Comparison of ENCODE assay signal across 15 cellular contexts in genomic region chr7:102119213-102119651, GRCh38.
DNase-seq lines count a peak whose midpoint lies in the region; TF ChIP-seq lines count a peak whose summit lies in the region.
"Had no signal": no experiment of that assay in that cellular context is flagged by ENCODE, and none has a peak within 500 bp of the region (broad histone marks: within the 10 kb centered on the region; RNA-seq: fewer than 3 reads in every experiment).

No MANE protein-coding gene starts in this region.

- intact Hi-C loops in tibial artery (cut with DNase I; ENCODE audit: low total_unique reads), result no loop called here

- no peaks in the 10 kb centered on the region for H3K27me3 ChIP-seq in SK-N-SH (ENCODE audit: insufficient read depth)
- no peaks in the 10 kb centered on the region for H3K27me3 ChIP-seq in tibial nerve
- H3K27me3 ChIP-seq in tibial artery, result no peaks in the 10 kb centered on the region
- H3K27me3 ChIP-seq: pancreas had no signal

- WGBS in SK-N-SH (ENCODE audit: low lambda C conversion rate), result 82% methylated on average over 14 of the region's 14 CpGs
- WGBS in tibial nerve, 2 donors, result 45 to 47% methylated on average over 14 of the region's 14 CpGs

- DNase-seq in SK-N-SH, result no peak
- peak; percentile 68 for DNase-seq in fibroblast of villous mesenchyme (ENCODE audit: low read depth)
- peak; percentile 72 for DNase-seq in midbrain (lab: John Stamatoyannopoulos, UW)
- DNase-seq in tibial nerve (ENCODE audit: low spot score in 2 of 2), result peak in 1 of 2 donors; percentile 30
- no peak for DNase-seq in OCI-M1 (lab: John Stamatoyannopoulos, UW)
- no peak for DNase-seq in tibial artery
- DNase-seq in NCI-H748 (lab: John Stamatoyannopoulos, UW; ENCODE audit: unreplicated experiment), result no peak
- DNase-seq: activated CD4-positive, alpha-beta T cell treated with anti-CD3 and anti-CD28 coated beads for 48 hours; CD4-positive, alpha-beta T cell; mesenchymal stem cell; NCI-H2081; NCI-H774; pancreas; RPMI8226 had no signal

- peak in 1 of 2 donors; percentile 54 for TF ChIP-seq POLR2A in tibial nerve (IDR thresholded peaks at IDR 0.05)

- H3K9me2 ChIP-seq in SK-N-SH, result no peaks in the 10 kb centered on the region

- CTCF ChIA-PET in SK-N-SH (lab: Yijun Ruan, JAX), result interaction anchor here (0.7 to 1.3 kb wide), 3 partner anchors 10 to 71 kb away, joined by 3 read pairs; no protein-coding TSS in a partner anchor

- TF ChIP-seq CTCF in SK-N-SH (IDR thresholded peaks at IDR 0.05) (no peak), fibroblast of villous mesenchyme (IDR thresholded peaks at IDR 0.05; ENCODE audit: insufficient read depth, low read depth, low read length) (no peak), tibial nerve (IDR thresholded peaks at IDR 0.05) (no peak), tibial artery (IDR thresholded peaks at IDR 0.05) (no peak)

- 0 out of 2 replicates have a peak, but pooled peaks have one; percentile 6 for TF ChIP-seq RAD21 in SK-N-SH (IDR thresholded peaks at IDR 0.05; ENCODE audit: low read length)

- no peak for TF ChIP-seq EP300 in SK-N-SH (IDR thresholded peaks at IDR 0.05; ENCODE audit: borderline replicate concordance in 1 of 2, low read depth in 1 of 2, low read length in 1 of 2)
- TF ChIP-seq EP300 in tibial nerve (IDR thresholded peaks at IDR 0.05), result peak; percentile 87 to 92

- no peaks in the 10 kb centered on the region for H3K9me3 ChIP-seq in SK-N-SH
- H3K9me3 ChIP-seq in tibial nerve, result peaks cover 0 to 7% (median 0%) of the 10 kb centered on the region in 4 donors
- no peaks in the 10 kb centered on the region for H3K9me3 ChIP-seq in tibial artery
- H3K9me3 ChIP-seq: pancreas, thoracic aorta had no signal

- H3K4me3 ChIP-seq in SK-N-SH (ENCODE audit: low read depth in 2 of 2, low read length in 1 of 2), result no peak overlapping the region
- no peak overlapping the region for H3K4me3 ChIP-seq in fibroblast of villous mesenchyme (ENCODE audit: low read depth, low read length)
- H3K4me3 ChIP-seq in tibial nerve, result no peak overlapping the region
- no peak overlapping the region for H3K4me3 ChIP-seq in tibial artery
- H3K4me3 ChIP-seq: pancreas, thoracic aorta had no signal

- no peak overlapping the region; a peak in 1 of 4 replicates for H3K27ac ChIP-seq in SK-N-SH (ENCODE audit: low read depth in 2 of 2, low read length in 1 of 2)
- H3K27ac ChIP-seq in tibial nerve, result peak overlapping the region; percentile 63 to 93 (median 88)
- no peak overlapping the region for H3K27ac ChIP-seq in tibial artery
- H3K27ac ChIP-seq: thoracic aorta had no signal

- peaks cover 9% of the 10 kb centered on the region for H3F3A ChIP-seq in SK-N-SH (replicated peaks; ENCODE audit: insufficient read depth)

- H3K9ac ChIP-seq in SK-N-SH, result no peak overlapping the region

- POLR2A ChIA-PET in SK-N-SH (lab: Yijun Ruan, JAX), result no interaction called here

- H3K4me2 ChIP-seq in SK-N-SH, result no peak overlapping the region

- no peak overlapping the region for H2AFZ ChIP-seq in SK-N-SH (ENCODE audit: low read depth)

- H3K36me3 ChIP-seq in SK-N-SH (replicated peaks in 1 of 2; ENCODE audit: control insufficient read depth in 1 of 2, insufficient read depth in 2 of 2, low read length in 1 of 2), result peaks cover 10 to 21% of the 10 kb centered on the region in 2 experiments
- peaks cover 0 to 28% (median 0%) of the 10 kb centered on the region in 3 donors for H3K36me3 ChIP-seq in tibial nerve
- peaks cover 16 to 23% (median 22%) of the 10 kb centered on the region in 3 donors for H3K36me3 ChIP-seq in tibial artery

- no peaks in the 10 kb centered on the region for H4K20me1 ChIP-seq in SK-N-SH (ENCODE audit: insufficient read depth)

- peaks cover 16% of the 10 kb centered on the region for H3K79me2 ChIP-seq in SK-N-SH (ENCODE audit: insufficient read depth)

- H3K4me1 ChIP-seq in SK-N-SH (ENCODE audit: control insufficient read depth in 1 of 2, insufficient read depth in 2 of 2, low read depth in 1 of 2, low read length in 1 of 2) (peaks cover 16 to 27% of the 10 kb centered on the region in 2 experiments; a peak in 3 of 4 replicates), tibial nerve (peaks cover 0 to 55% (median 14%) of the 10 kb centered on the region in 4 donors), tibial artery (no peaks in the 10 kb centered on the region)

TF ChIP-seq in SK-N-SH, 30 proteins besides CTCF, POLR2A, EP300 and RAD21:
- TF ChIP-seq ZBTB33 (IDR thresholded peaks at IDR 0.05; ENCODE audit: borderline replicate concordance, low read depth), result no peak
- no peak for TF ChIP-seq SIN3A (IDR thresholded peaks at IDR 0.05; ENCODE audit: borderline replicate concordance, low read depth, low read length)
- TF ChIP-seq, protein P1, sequence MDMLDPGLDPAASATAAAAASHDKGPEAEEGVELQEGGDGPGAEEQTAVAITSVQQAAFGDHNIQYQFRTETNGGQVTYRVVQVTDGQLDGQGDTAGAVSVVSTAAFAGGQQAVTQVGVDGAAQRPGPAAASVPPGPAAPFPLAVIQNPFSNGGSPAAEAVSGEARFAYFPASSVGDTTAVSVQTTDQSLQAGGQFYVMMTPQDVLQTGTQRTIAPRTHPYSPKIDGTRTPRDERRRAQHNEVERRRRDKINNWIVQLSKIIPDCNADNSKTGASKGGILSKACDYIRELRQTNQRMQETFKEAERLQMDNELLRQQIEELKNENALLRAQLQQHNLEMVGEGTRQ (IDR thresholded peaks at IDR 0.05; ENCODE audit: borderline replicate concordance, low read depth, low read length), result no peak
- no peak for TF ChIP-seq USF1 (IDR thresholded peaks at IDR 0.05; ENCODE audit: borderline replicate concordance, low read depth)
- TF ChIP-seq PBX3 (IDR thresholded peaks at IDR 0.05), result no peak

Comparison
In these comparisons a context has a peak if more than half of its experiments do, and no peak if none do; other contexts are left out.
1. DNase-seq: peak in fibroblast of villous mesenchyme (single experiment) and midbrain (single experiment); none in SK-N-SH (single experiment), OCI-M1 (single experiment), tibial artery (0 of 2) and NCI-H748 (single experiment).
2. H3K27ac ChIP-seq: peak in tibial nerve (4 of 4); none in SK-N-SH (0 of 2) and tibial artery (0 of 2).